Comparison of ENCODE assay signal across 25 cellular contexts in genomic region chr5:30000231-30000630, GRCh38.
"Had no signal": no experiment of that assay in that cellular context is flagged by ENCODE, and none has a peak within 500 bp of the region (broad histone marks: within the 10 kb centered on the region; RNA-seq: fewer than 3 reads in every experiment).

No MANE protein-coding gene starts in this region.

- H3K36me3 ChIP-seq: ascending aorta had no signal

- H3K9me3 ChIP-seq: ascending aorta had no signal

- DNase-seq: activated B cell treated with CpG ODN at 0.5 μM for 24 hours; activated CD4-positive, alpha-beta memory T cell treated with anti-CD3 and anti-CD28 coated beads for 36 hours; activated CD4-positive, alpha-beta T cell treated with anti-CD3 and anti-CD28 coated beads for 4 hours; activated CD4-positive, alpha-beta T cell treated with anti-CD3 and anti-CD28 coated beads, Interleukin-2, amount 10 ng/mL, durations not matched to agents 24 days and 14 days; activated CD4-positive, alpha-beta T cell treated with anti-CD3 and anti-CD28 coated beads, Interleukin-2, amount 50 U/mL, for 1 hour; activated CD4-positive, alpha-beta T cell treated with anti-CD3 and anti-CD28 coated beads, Interleukin-2, amount 50 U/mL, for 4 hours; activated CD4-positive, CD25-positive, alpha-beta regulatory T cell treated with anti-CD3 and anti-CD28 coated beads, Interleukin-2, amount 50 U/mL, for 72 hours; activated CD8-positive, alpha-beta memory T cell treated with anti-CD3 and anti-CD28 coated beads, Interleukin-2, amount 50 U/mL, for 48 hours; activated CD8-positive, alpha-beta T cell treated with anti-CD3 and anti-CD28 coated beads for 36 hours; activated effector memory CD4-positive, alpha-beta T cell treated with Interleukin-2 at 50 U/mL for 16 hours; activated gamma-delta T cell; activated naive CD4-positive, alpha-beta T cell treated with anti-CD3 and anti-CD28 coated beads, Interleukin-2, amount 10 ng/mL, durations not matched to agents 7 days and 5 days; activated naive CD4-positive, alpha-beta T cell treated with Interleukin-2 at 50 U/mL for 16 hours; activated naive CD8-positive, alpha-beta T cell treated with anti-CD3 and anti-CD28 coated beads, Interleukin-2, amount 10 ng/mL, durations not matched to agents 7 days and 5 days; activated naive CD8-positive, alpha-beta T cell treated with anti-CD3 and anti-CD28 coated beads, Interleukin-2, amount 50 U/mL, for 24 hours; activated T-cell treated with anti-CD3 and anti-CD28 coated beads, Interleukin-2, amount 50 U/mL, for 24 hours; activated T-cell treated with anti-CD3 and anti-CD28 coated beads, Interleukin-2, amount 50 U/mL, for 48 hours; amygdala; anterior cingulate cortex; central memory CD4-positive, alpha-beta T cell; T-helper 1 cell; T-helper 2 cell; T-helper 9 cell had no signal

- H3K27ac ChIP-seq: ascending aorta, VCaP had no signal

- H3K4me3 ChIP-seq: ascending aorta had no signal

- H3K4me1 ChIP-seq: ascending aorta had no signal

- H3K27me3 ChIP-seq: ascending aorta had no signal
